12 cellular contexts compared by ENCODE assay signal in the genomic region with DNA sequence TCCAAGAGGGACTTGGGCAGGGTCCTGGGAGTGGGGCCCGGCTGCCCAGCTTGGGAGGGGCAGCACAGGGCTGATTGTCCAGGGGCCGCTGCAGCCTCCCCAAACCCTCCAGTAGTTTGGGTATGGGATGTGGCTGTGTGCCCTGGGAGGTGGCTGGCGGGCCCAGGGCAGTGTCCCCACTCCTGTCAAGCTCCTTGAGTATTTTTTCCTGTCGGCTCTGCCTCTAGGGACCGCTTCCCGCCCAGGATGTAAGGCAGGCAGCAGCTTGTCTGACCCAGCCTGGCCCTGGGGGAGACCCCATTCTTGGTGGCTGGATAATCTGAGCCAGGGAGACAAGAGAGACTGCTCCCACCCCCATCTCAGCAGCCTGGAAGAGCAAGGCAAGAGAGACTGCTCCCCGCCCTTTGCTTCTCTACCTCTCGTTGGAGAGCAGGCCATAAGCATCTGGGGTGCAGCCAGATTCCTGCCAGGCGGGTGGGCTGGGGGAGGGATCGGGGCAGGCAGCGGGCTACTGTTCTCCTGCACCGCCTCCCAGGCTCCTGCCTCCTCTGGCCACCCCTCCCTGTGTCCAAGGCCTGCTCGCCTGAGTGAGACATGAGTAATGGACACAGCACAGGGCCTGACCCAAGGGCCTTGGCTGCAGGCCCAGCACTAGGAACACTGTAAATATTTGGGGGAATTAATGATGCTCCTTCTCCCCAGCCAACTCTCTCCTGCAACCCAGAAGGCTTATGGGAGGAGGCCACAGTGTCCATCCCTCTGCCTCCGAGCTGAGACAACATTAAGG. TPM values are rescaled to one million over a fixed set of nuclear protein-coding genes. Genes with fewer than 3 reads are reported as not detected.
DNase-seq lines count a peak whose midpoint lies in the region; ATAC-seq and TF ChIP-seq lines count a peak whose summit lies in the region.
"Had no signal": no experiment of that assay in that cellular context is flagged by ENCODE, and none has a peak within 500 bp of the region (broad histone marks: within the 10 kb centered on the region; RNA-seq: fewer than 3 reads in every experiment).

No MANE protein-coding gene starts in this region.

- H3K4me1 ChIP-seq in ACC112 (ENCODE audit: control insufficient read depth, insufficient read depth, low read length, unreplicated experiment), result peaks cover 30% of the 10 kb centered on the region
- peaks cover 7 to 61% (median 53%) of the 10 kb centered on the region in 4 donors for H3K4me1 ChIP-seq in esophagus muscularis mucosa

- WGBS in esophagus muscularis mucosa, result 41% methylated on average over 14 of the region's 14 CpGs

- POLR2A ChIA-PET in activated CD4-positive, alpha-beta memory T cell treated with anti-CD3 and anti-CD28 coated beads for 36 hours (lab: Charles Lee), result no interaction called here

- no peak for TF ChIP-seq POLR2A in esophagus muscularis mucosa (IDR thresholded peaks at IDR 0.05; ENCODE audit: low read depth)

- no peak for TF ChIP-seq EP300 in esophagus muscularis mucosa (IDR thresholded peaks at IDR 0.05)

- peak overlapping the region; percentile 23 for H2AFZ ChIP-seq in ACC112 (ENCODE audit: low read length, unreplicated experiment)

- ATAC-seq in HG02571 (IDR thresholded peaks at IDR 0.05; ENCODE audit: unreplicated experiment), result no peak

- peaks cover 2% of the 10 kb centered on the region for H3K27me3 Mint-ChIP-seq in activated CD4-positive, alpha-beta memory T cell treated with anti-CD3 and anti-CD28 coated beads for 36 hours
- H3K27me3 Mint-ChIP-seq in T-helper 2 cell treated with Interferon-gamma antibody and Interleukin-4, amounts not matched to agents 5 μg/mL and 100 μg/mL, for 36 hours (ENCODE audit: low read depth), result peaks cover 7% of the 10 kb centered on the region

- H3K27me3 ChIP-seq in ACC112 (ENCODE audit: insufficient read depth, low read length) (no peaks in the 10 kb centered on the region), esophagus muscularis mucosa (no peaks in the 10 kb centered on the region)

- no peaks in the 10 kb centered on the region for H3K9me3 Mint-ChIP-seq in activated CD4-positive, alpha-beta memory T cell treated with anti-CD3 and anti-CD28 coated beads for 36 hours
- no peaks in the 10 kb centered on the region for H3K9me3 Mint-ChIP-seq in T-helper 2 cell treated with Interferon-gamma antibody and Interleukin-4, amounts not matched to agents 5 μg/mL and 100 μg/mL, for 36 hours
- H3K9me3 Mint-ChIP-seq: activated naive CD8-positive, alpha-beta T cell treated with anti-CD3 and anti-CD28 coated beads for 36 hours had no signal

- H3K4me3 ChIP-seq in ACC112 (ENCODE audit: low read depth, low read length), result no peak overlapping the region; the same call in 1 of the 2 replicates
- no peak overlapping the region for H3K4me3 ChIP-seq in esophagus muscularis mucosa

- no peaks in the 10 kb centered on the region for H3K9me3 ChIP-seq in esophagus muscularis mucosa

- H3K27ac Mint-ChIP-seq in activated CD4-positive, alpha-beta memory T cell treated with anti-CD3 and anti-CD28 coated beads for 36 hours, result no peak overlapping the region
- H3K27ac Mint-ChIP-seq in T-helper 2 cell treated with Interferon-gamma antibody and Interleukin-4, amounts not matched to agents 5 μg/mL and 100 μg/mL, for 36 hours, result no peak overlapping the region
- H3K27ac Mint-ChIP-seq: activated naive CD8-positive, alpha-beta T cell treated with anti-CD3 and anti-CD28 coated beads for 36 hours; B cell had no signal

- no peaks in the 10 kb centered on the region for H3K4me1 Mint-ChIP-seq in activated CD4-positive, alpha-beta memory T cell treated with anti-CD3 and anti-CD28 coated beads for 36 hours (ENCODE audit: low read depth)
- H3K4me1 Mint-ChIP-seq in T-helper 2 cell treated with Interferon-gamma antibody and Interleukin-4, amounts not matched to agents 5 μg/mL and 100 μg/mL, for 36 hours (ENCODE audit: low read depth), result no peaks in the 10 kb centered on the region
- H3K4me1 Mint-ChIP-seq: activated naive CD8-positive, alpha-beta T cell treated with anti-CD3 and anti-CD28 coated beads for 36 hours; B cell had no signal

- CTCF ChIA-PET in activated CD4-positive, alpha-beta memory T cell treated with anti-CD3 and anti-CD28 coated beads for 36 hours (lab: Charles Lee), result interaction anchor here (1.8 kb wide), 1 partner anchor 57 kb away, joined by 4 read pairs; no protein-coding TSS in a partner anchor

- no peak overlapping the region for H3K4me3 Mint-ChIP-seq in activated CD4-positive, alpha-beta memory T cell treated with anti-CD3 and anti-CD28 coated beads for 36 hours
- H3K4me3 Mint-ChIP-seq in T-helper 2 cell treated with Interferon-gamma antibody and Interleukin-4, amounts not matched to agents 5 μg/mL and 100 μg/mL, for 36 hours, result no peak overlapping the region
- H3K4me3 Mint-ChIP-seq: activated naive CD8-positive, alpha-beta T cell treated with anti-CD3 and anti-CD28 coated beads for 36 hours; B cell had no signal

- H3K36me3 Mint-ChIP-seq in activated CD4-positive, alpha-beta memory T cell treated with anti-CD3 and anti-CD28 coated beads for 36 hours, result no peaks in the 10 kb centered on the region
- no peaks in the 10 kb centered on the region for H3K36me3 Mint-ChIP-seq in T-helper 2 cell treated with Interferon-gamma antibody and Interleukin-4, amounts not matched to agents 5 μg/mL and 100 μg/mL, for 36 hours (ENCODE audit: low read depth)
- H3K36me3 Mint-ChIP-seq: activated naive CD8-positive, alpha-beta T cell treated with anti-CD3 and anti-CD28 coated beads for 36 hours had no signal

- peak in 1 of 3 experiments; percentile 7 for TF ChIP-seq CTCF in esophagus muscularis mucosa (IDR thresholded peaks at IDR 0.05)

- intact Hi-C loops in esophagus muscularis mucosa (cut with DNase I), result no loop called here
- intact Hi-C loops in activated CD4-positive, alpha-beta memory T cell treated with anti-CD3 and anti-CD28 coated beads for 36 hours (cut with micrococcal nuclease), result no loop called here

- no peaks in the 10 kb centered on the region for H3K79me2 ChIP-seq in ACC112 (ENCODE audit: control insufficient read depth, insufficient read depth, low read length, unreplicated experiment)

- peak; percentile 95 for DNase-seq in NCI-H226
- no peak for DNase-seq in esophagus muscularis mucosa (ENCODE audit: extremely low spot score)
- DNase-seq in mucosa of gallbladder (ENCODE audit: low spot score), result peak; percentile 67
- no peak for DNase-seq in activated naive CD4-positive, alpha-beta T cell treated with anti-CD3 and anti-CD28 coated beads, Interleukin-2, amount 50 U/mL, for 16 hours
- DNase-seq in activated CD4-positive, alpha-beta memory T cell treated with anti-CD3 and anti-CD28 coated beads for 36 hours, result no peak
- DNase-seq in T-helper 2 cell treated with Interferon-gamma antibody and Interleukin-4, amounts not matched to agents 5 μg/mL and 100 μg/mL, for 36 hours (ENCODE audit: low spot score), result no peak
- DNase-seq: activated naive CD8-positive, alpha-beta T cell treated with anti-CD3 and anti-CD28 coated beads for 36 hours; NCI-H1105 treated with DMSO at 0.1 percent for 48 hours had no signal

- no peaks in the 10 kb centered on the region for H3K36me3 ChIP-seq in ACC112 (ENCODE audit: insufficient read depth, low read length)
- H3K36me3 ChIP-seq in esophagus muscularis mucosa, result no peaks in the 10 kb centered on the region

- 0 out of 2 replicates have a peak overlapping the region, but pooled peaks have one; percentile 21 for H3K27ac ChIP-seq in ACC112 (ENCODE audit: low read depth, low read length)
- peak overlapping the region; percentile 65 to 71 (median 69) for H3K27ac ChIP-seq in esophagus muscularis mucosa (replicated peaks in 1 of 4)

RNA-seq across cellular contexts. Expression of a gene that starts 18.4 kb away (rescaled TPM):
- total RNA-seq in esophagus muscularis mucosa, result 10 to 100 TPM; 38.9 to 96.7 (median 58.6) TPM
- 134 TPM for total RNA-seq in mucosa of gallbladder
- total RNA-seq in activated CD4-positive, alpha-beta memory T cell treated with anti-CD3 and anti-CD28 coated beads for 36 hours, result 10 to 100 TPM; 15.8 to 17.6 TPM

RNA-seq across cellular contexts. Expression of a gene that starts 42.5 kb away (rescaled TPM):
- total RNA-seq in esophagus muscularis mucosa (under 1 TPM in 1 of 4 donors, not detected in 3; 0.32 TPM), mucosa of gallbladder (0.26 TPM)
- total RNA-seq in activated CD4-positive, alpha-beta memory T cell treated with anti-CD3 and anti-CD28 coated beads for 36 hours, result not detected
- total RNA-seq: B cell; T-helper 1 cell treated with Interleukin-12 subunit alpha and Interleukin-12 subunit beta and Interleukin-4 antibody, amounts not matched to agents 30 ng/mL and 1 ng/mL, for 36 hours had no signal

RNA-seq across cellular contexts. Expression of a gene that starts 57.6 kb away (rescaled TPM):
- total RNA-seq in esophagus muscularis mucosa (100 to 1,000 TPM in 1 of 4 donors, 10 to 100 TPM in 3; 31.6 to 118 (median 61.4) TPM), mucosa of gallbladder (64.7 TPM)
- total RNA-seq in activated CD4-positive, alpha-beta memory T cell treated with anti-CD3 and anti-CD28 coated beads for 36 hours, result 10 to 100 TPM; 13.3 to 14.6 TPM

Comparison
In these comparisons a context has a peak if more than half of its experiments do, and no peak if none do; other contexts are left out.
1. DNase-seq: peak in NCI-H226 (single experiment) and mucosa of gallbladder (single experiment); none in esophagus muscularis mucosa (single experiment), activated naive CD4-positive, alpha-beta T cell treated with anti-CD3 and anti-CD28 coated beads, Interleukin-2, amount 50 U/mL, for 16 hours (single experiment), activated CD4-positive, alpha-beta memory T cell treated with anti-CD3 and anti-CD28 coated beads for 36 hours (single experiment) and T-helper 2 cell treated with Interferon-gamma antibody and Interleukin-4, amounts not matched to agents 5 μg/mL and 100 μg/mL, for 36 hours (single experiment).